Comparison of ENCODE assay signal across 13 cellular contexts in genomic region chr9:134433101-134433500, GRCh38.
A peak's percentile ranks its signal among the peaks of the same experiment; 100 is the strongest.
DNase-seq lines count a peak whose midpoint lies in the region; FAIRE-seq and TF ChIP-seq lines count a peak whose summit lies in the region.
"Had no signal": no experiment of that assay in that cellular context is flagged by ENCODE, and none has a peak within 500 bp of the region (broad histone marks: within the 10 kb centered on the region; RNA-seq: fewer than 3 reads in every experiment).

No MANE protein-coding gene starts in this region.

- TF ChIP-seq CTCF in VCaP (conservative IDR thresholded peaks at IDR 0.05): no peak
- TF ChIP-seq CTCF in fibroblast of pulmonary artery (IDR thresholded peaks at IDR 0.05; ENCODE audit: low read length, missing control alignments): no peak
- TF ChIP-seq CTCF in D721Med (IDR thresholded peaks at IDR 0.05; ENCODE audit: insufficient read depth, missing control alignments): no peak

- H3K27ac ChIP-seq in VCaP: peak overlapping the region; percentile 96
- H3K27ac ChIP-seq in skeletal muscle tissue (ENCODE audit: low read depth, low read length): peak overlapping the region; percentile 82

- H3K4me1 ChIP-seq in skeletal muscle tissue (ENCODE audit: control insufficient read depth in 3 of 3, insufficient read depth in 3 of 3, low read length in 3 of 3): peaks cover 66 to 77% (median 74%) of the 10 kb centered on the region in 3 donors
- H3K4me1 ChIP-seq: Caco-2, HAP-1 had no signal

- peaks cover 20 to 38% (median 28%) of the 10 kb centered on the region in 3 donors for H3K36me3 ChIP-seq in skeletal muscle tissue (ENCODE audit: control insufficient read depth in 3 of 3, insufficient read depth in 3 of 3, low read length in 3 of 3)

- H3K4me3 ChIP-seq in fibroblast of pulmonary artery (replicated peaks; ENCODE audit: low read depth, low read length) (no peak overlapping the region), skeletal muscle tissue (ENCODE audit: low read length in 3 of 3) (no peak overlapping the region)
- H3K4me3 ChIP-seq: HAP-1 had no signal

- H3K9me3 ChIP-seq in skeletal muscle tissue (ENCODE audit: control insufficient read depth in 3 of 3, low read length in 3 of 3): no peaks in the 10 kb centered on the region
- H3K9me3 ChIP-seq: Caco-2, HAP-1 had no signal

- DNase-seq in ELR (ENCODE audit: low read depth): peak; percentile 57
- DNase-seq in fibroblast of pulmonary artery (ENCODE audit: low read depth): peak; percentile 32
- DNase-seq in D721Med (ENCODE audit: insufficient read length, low spot score): no peak
- no peak for DNase-seq in NCI-H774 (lab: John Stamatoyannopoulos, UW)
- DNase-seq in Kasumi-1 (lab: John Stamatoyannopoulos, UW): no peak
- DNase-seq in DMS 273 (lab: John Stamatoyannopoulos, UW; ENCODE audit: unreplicated experiment): no peak
- DNase-seq: activated CD4-positive, alpha-beta memory T cell treated with anti-CD3 and anti-CD28 coated beads for 36 hours; amniotic stem cell; Caco-2; NCI-H1694 treated with DMSO at 0.1 percent for 48 hours had no signal

- H3K9ac ChIP-seq in skeletal muscle tissue (ENCODE audit: low read depth in 1 of 3, low read length in 3 of 3): peak overlapping the region; percentile 32 to 74 (median 61)

- no peaks in the 10 kb centered on the region for H3K27me3 ChIP-seq in skeletal muscle tissue (ENCODE audit: control insufficient read depth in 3 of 3, insufficient read depth in 3 of 3, low read length in 3 of 3)

- no peak for FAIRE-seq in D721Med (lab: Jason Lieb, UNC)

Comparison
In these comparisons a context has a peak if more than half of its experiments do, and no peak if none do; other contexts are left out.
1. DNase-seq: peak in ELR (single experiment) and fibroblast of pulmonary artery (single experiment); none in D721Med (single experiment), NCI-H774 (single experiment), Kasumi-1 (0 of 2) and DMS 273 (single experiment).